11 cellular contexts compared by ENCODE assay signal in genomic region chr12:119182701-119183493, GRCh38. TPM values are rescaled to one million over a fixed set of nuclear protein-coding genes. Genes with fewer than 3 reads are reported as not detected.
DNase-seq lines count a peak whose midpoint lies in the region; ATAC-seq and TF ChIP-seq lines count a peak whose summit lies in the region.
"Had no signal": no experiment of that assay in that cellular context is flagged by ENCODE, and none has a peak within 500 bp of the region (broad histone marks: within the 10 kb centered on the region; RNA-seq: fewer than 3 reads in every experiment).

No MANE protein-coding gene starts in this region.

- H3K4ac ChIP-seq in mesenchymal stem cell (ENCODE audit: low read depth in 1 of 2, low read length in 2 of 2), result peak overlapping the region in 1 of 2 experiments; percentile 18

- peak overlapping the region; percentile 29 for H3K9ac ChIP-seq in SK-N-MC (ENCODE audit: insufficient read length)
- H3K9ac ChIP-seq in mesenchymal stem cell (ENCODE audit: low read length), result peak overlapping the region; percentile 55
- no peak overlapping the region for H3K9ac ChIP-seq in SK-N-SH

- no peak overlapping the region for H2BK120ac ChIP-seq in mesenchymal stem cell (ENCODE audit: low read depth, low read length)

- 78% methylated on average over 5 of the region's 5 CpGs for WGBS in mesenchymal stem cell
- WGBS in SK-N-SH (ENCODE audit: low lambda C conversion rate), result 66% methylated on average over 5 of the region's 5 CpGs

- TF ChIP-seq CTCF in SK-N-SH (IDR thresholded peaks at IDR 0.05), result no peak

- peaks cover 16% of the 10 kb centered on the region for H3K79me1 ChIP-seq in mesenchymal stem cell (replicated peaks; ENCODE audit: low read length, poor library complexity, severe bottlenecking)

- no peaks in the 10 kb centered on the region for H3F3A ChIP-seq in SK-N-SH (replicated peaks; ENCODE audit: insufficient read depth)

- CTCF ChIA-PET in SK-N-SH (lab: Yijun Ruan, JAX), result interaction anchor here (1.6 kb wide), 1 partner anchor 230 kb away, joined by 4 read pairs; no protein-coding TSS in a partner anchor

- no peaks in the 10 kb centered on the region for H3K9me2 ChIP-seq in SK-N-SH

- POLR2A ChIA-PET in SK-N-SH (lab: Yijun Ruan, JAX), result no interaction called here

- no peak for TF ChIP-seq RAD21 in SK-N-SH (IDR thresholded peaks at IDR 0.05; ENCODE audit: low read length)

- H3K36me3 ChIP-seq in SK-N-MC (ENCODE audit: insufficient read depth, low read length), result peaks cover 8% of the 10 kb centered on the region; the same call in 1 of the 2 replicates
- peaks cover 21 to 22% of the 10 kb centered on the region in 2 experiments for H3K36me3 ChIP-seq in mesenchymal stem cell (ENCODE audit: control insufficient read depth in 1 of 2, insufficient read depth in 2 of 2, low read depth in 1 of 2, low read length in 2 of 2)
- H3K36me3 ChIP-seq in SK-N-SH (replicated peaks in 1 of 2; ENCODE audit: control insufficient read depth in 1 of 2, insufficient read depth in 2 of 2, low read length in 1 of 2), result no peaks in the 10 kb centered on the region
- H3K36me3 ChIP-seq: SJSA1 had no signal

- H3K27ac ChIP-seq in SK-N-MC (no peak overlapping the region; the same call in 1 of the 2 replicates), mesenchymal stem cell (ENCODE audit: low read length, poor library complexity, severe bottlenecking) (peak overlapping the region; percentile 44), temporal lobe (ENCODE audit: low read depth, low read length) (peak overlapping the region; percentile 2), SK-N-SH (ENCODE audit: low read depth in 2 of 2, low read length in 1 of 2) (no peak overlapping the region)
- H3K27ac ChIP-seq: SJSA1 had no signal

- no peaks in the 10 kb centered on the region for H4K20me1 ChIP-seq in SK-N-SH (ENCODE audit: insufficient read depth)

- peak overlapping the region; percentile 92 for H2AK5ac ChIP-seq in mesenchymal stem cell (ENCODE audit: low read length, severe bottlenecking)

- TF ChIP-seq EP300 in SK-N-SH (IDR thresholded peaks at IDR 0.05; ENCODE audit: borderline replicate concordance in 1 of 2, low read depth in 1 of 2, low read length in 1 of 2), result no peak

- H2BK5ac ChIP-seq in mesenchymal stem cell (ENCODE audit: low read depth, low read length, poor library complexity, severe bottlenecking), result peak overlapping the region; percentile 70

- H4K8ac ChIP-seq in mesenchymal stem cell (ENCODE audit: low read length), result peak overlapping the region; percentile 48

- H2BK15ac ChIP-seq in mesenchymal stem cell (ENCODE audit: low read depth, poor library complexity, severe bottlenecking), result no peak overlapping the region

- no peak for ATAC-seq in GM19395 (IDR thresholded peaks at IDR 0.05; ENCODE audit: unreplicated experiment)

- DNase-seq in SK-N-MC (ENCODE audit: low read depth, low spot score) (no peak), fibroblast of gingiva (ENCODE audit: low read depth) (peak; percentile 42), mesenchymal stem cell (peak; percentile 86), SW 1271 (lab: John Stamatoyannopoulos, UW) (no peak), GF-D8 (lab: John Stamatoyannopoulos, UW) (no peak), SK-N-SH (no peak)
- DNase-seq: NCI-H1105, NCI-H526 had no signal

- no peak overlapping the region for H3K23ac ChIP-seq in mesenchymal stem cell (ENCODE audit: low read length in 2 of 2)

- H3K79me2 ChIP-seq in SK-N-SH (ENCODE audit: insufficient read depth), result no peaks in the 10 kb centered on the region

- no peak overlapping the region for H3K14ac ChIP-seq in mesenchymal stem cell (ENCODE audit: low read length in 2 of 2)

- H3K9me3 ChIP-seq in SK-N-MC (ENCODE audit: low read depth, low read length), result no peaks in the 10 kb centered on the region
- no peaks in the 10 kb centered on the region for H3K9me3 ChIP-seq in mesenchymal stem cell (ENCODE audit: control insufficient read depth, low read length)
- no peaks in the 10 kb centered on the region for H3K9me3 ChIP-seq in SK-N-SH
- H3K9me3 ChIP-seq: SJSA1 had no signal

- H3K27me3 ChIP-seq in mesenchymal stem cell (ENCODE audit: control insufficient read depth in 1 of 2, insufficient read depth in 1 of 2, low read length in 2 of 2) (no peaks in the 10 kb centered on the region), SK-N-SH (ENCODE audit: insufficient read depth) (no peaks in the 10 kb centered on the region)
- H3K27me3 ChIP-seq: SJSA1 had no signal

- H3K4me1 ChIP-seq in mesenchymal stem cell (ENCODE audit: control insufficient read depth, insufficient read depth, low read depth, low read length) (peaks cover 20% of the 10 kb centered on the region), SK-N-SH (ENCODE audit: control insufficient read depth in 1 of 2, insufficient read depth in 2 of 2, low read depth in 1 of 2, low read length in 1 of 2) (peaks cover 0 to 10% of the 10 kb centered on the region in 2 experiments; a peak in 1 of 4 replicates)

- no peak overlapping the region for H4K91ac ChIP-seq in mesenchymal stem cell (ENCODE audit: low read length)

- H2BK12ac ChIP-seq in mesenchymal stem cell (ENCODE audit: low read length in 2 of 2), result peak overlapping the region in 1 of 2 experiments; percentile 93

- H3K18ac ChIP-seq in mesenchymal stem cell (ENCODE audit: low read depth in 1 of 2, low read length in 2 of 2), result peak overlapping the region in 1 of 2 experiments; percentile 55

- H3K4me3 ChIP-seq in SK-N-MC, result peak overlapping the region; percentile 21
- H3K4me3 ChIP-seq in mesenchymal stem cell (ENCODE audit: insufficient read depth in 1 of 2, low read depth in 1 of 2, low read length in 2 of 2), result peak overlapping the region in 1 of 2 experiments; percentile 6
- H3K4me3 ChIP-seq in SK-N-SH (ENCODE audit: low read depth in 2 of 2, low read length in 1 of 2), result no peak overlapping the region
- H3K4me3 ChIP-seq: SJSA1 had no signal

- no peak overlapping the region for H3K4me2 ChIP-seq in mesenchymal stem cell (ENCODE audit: low read length, poor library complexity, severe bottlenecking)
- H3K4me2 ChIP-seq in SK-N-SH, result no peak overlapping the region

- no peak overlapping the region for H2AFZ ChIP-seq in mesenchymal stem cell (ENCODE audit: low read depth, low read length)
- H2AFZ ChIP-seq in SK-N-SH (ENCODE audit: low read depth), result no peak overlapping the region

TF ChIP-seq in SK-N-SH, 30 proteins besides CTCF, POLR2A, EP300 and RAD21 (continues in another document):
- TF ChIP-seq EZH2phosphoT487 (IDR thresholded peaks at IDR 0.05; ENCODE audit: borderline replicate concordance, low read depth) (no peak), PBX3 (IDR thresholded peaks at IDR 0.05) (no peak), TAF1 (IDR thresholded peaks at IDR 0.05; ENCODE audit: borderline replicate concordance, low read depth, low read length) (no peak), TCF12 (IDR thresholded peaks at IDR 0.05) (no peak), YY1 (IDR thresholded peaks at IDR 0.05; ENCODE audit: low read depth) (no peak), RXRA (IDR thresholded peaks at IDR 0.05; ENCODE audit: borderline replicate concordance, low read depth) (no peak), GABPA (IDR thresholded peaks at IDR 0.05; ENCODE audit: low read depth) (no peak)
- TF ChIP-seq, protein P1, sequence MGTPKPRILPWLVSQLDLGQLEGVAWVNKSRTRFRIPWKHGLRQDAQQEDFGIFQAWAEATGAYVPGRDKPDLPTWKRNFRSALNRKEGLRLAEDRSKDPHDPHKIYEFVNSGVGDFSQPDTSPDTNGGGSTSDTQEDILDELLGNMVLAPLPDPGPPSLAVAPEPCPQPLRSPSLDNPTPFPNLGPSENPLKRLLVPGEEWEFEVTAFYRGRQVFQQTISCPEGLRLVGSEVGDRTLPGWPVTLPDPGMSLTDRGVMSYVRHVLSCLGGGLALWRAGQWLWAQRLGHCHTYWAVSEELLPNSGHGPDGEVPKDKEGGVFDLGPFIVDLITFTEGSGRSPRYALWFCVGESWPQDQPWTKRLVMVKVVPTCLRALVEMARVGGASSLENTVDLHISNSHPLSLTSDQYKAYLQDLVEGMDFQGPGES (IDR thresholded peaks at IDR 0.05; ENCODE audit: low read depth, low read length), result no peak
- TF ChIP-seq, protein P2, sequence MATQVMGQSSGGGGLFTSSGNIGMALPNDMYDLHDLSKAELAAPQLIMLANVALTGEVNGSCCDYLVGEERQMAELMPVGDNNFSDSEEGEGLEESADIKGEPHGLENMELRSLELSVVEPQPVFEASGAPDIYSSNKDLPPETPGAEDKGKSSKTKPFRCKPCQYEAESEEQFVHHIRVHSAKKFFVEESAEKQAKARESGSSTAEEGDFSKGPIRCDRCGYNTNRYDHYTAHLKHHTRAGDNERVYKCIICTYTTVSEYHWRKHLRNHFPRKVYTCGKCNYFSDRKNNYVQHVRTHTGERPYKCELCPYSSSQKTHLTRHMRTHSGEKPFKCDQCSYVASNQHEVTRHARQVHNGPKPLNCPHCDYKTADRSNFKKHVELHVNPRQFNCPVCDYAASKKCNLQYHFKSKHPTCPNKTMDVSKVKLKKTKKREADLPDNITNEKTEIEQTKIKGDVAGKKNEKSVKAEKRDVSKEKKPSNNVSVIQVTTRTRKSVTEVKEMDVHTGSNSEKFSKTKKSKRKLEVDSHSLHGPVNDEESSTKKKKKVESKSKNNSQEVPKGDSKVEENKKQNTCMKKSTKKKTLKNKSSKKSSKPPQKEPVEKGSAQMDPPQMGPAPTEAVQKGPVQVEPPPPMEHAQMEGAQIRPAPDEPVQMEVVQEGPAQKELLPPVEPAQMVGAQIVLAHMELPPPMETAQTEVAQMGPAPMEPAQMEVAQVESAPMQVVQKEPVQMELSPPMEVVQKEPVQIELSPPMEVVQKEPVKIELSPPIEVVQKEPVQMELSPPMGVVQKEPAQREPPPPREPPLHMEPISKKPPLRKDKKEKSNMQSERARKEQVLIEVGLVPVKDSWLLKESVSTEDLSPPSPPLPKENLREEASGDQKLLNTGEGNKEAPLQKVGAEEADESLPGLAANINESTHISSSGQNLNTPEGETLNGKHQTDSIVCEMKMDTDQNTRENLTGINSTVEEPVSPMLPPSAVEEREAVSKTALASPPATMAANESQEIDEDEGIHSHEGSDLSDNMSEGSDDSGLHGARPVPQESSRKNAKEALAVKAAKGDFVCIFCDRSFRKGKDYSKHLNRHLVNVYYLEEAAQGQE (IDR thresholded peaks at IDR 0.05; ENCODE audit: low read depth, low read length), result no peak

RNA-seq across cellular contexts. Expression of gene HSPB8, which starts 4.2 kb away (rescaled TPM):
- polyA plus RNA-seq in mesenchymal stem cell (2013, experiment 1 of 2), result 32.2 TPM
- polyA plus RNA-seq in mesenchymal stem cell (2013, experiment 2 of 2), result 32.7 TPM
- 1.2 TPM for total RNA-seq in temporal lobe
- polyA plus RNA-seq in SK-N-SH (2012; rRNA removed), result 1.2 and 1.6 TPM in 2 replicates
- 0.84 and 1.2 TPM in 2 replicates for polyA plus RNA-seq in SK-N-SH (2012; cell fraction: cytosol; rRNA removed)
- polyA plus RNA-seq in SK-N-SH (2012; cell fraction: nucleus; rRNA removed), result 1.2 and 1.7 TPM in 2 replicates

Comparison
In these comparisons a context has a peak if more than half of its experiments do, and no peak if none do; other contexts are left out.
1. DNase-seq: peak in fibroblast of gingiva (single experiment) and mesenchymal stem cell (single experiment); none in SK-N-MC (single experiment), SW 1271 (0 of 2), GF-D8 (single experiment) and SK-N-SH (single experiment).
2. H3K27ac ChIP-seq: peak in mesenchymal stem cell (single experiment) and temporal lobe (single experiment); none in SK-N-MC (single experiment) and SK-N-SH (0 of 2).